ENCODE assay signal across 15 cellular contexts in genomic region chr3:175477651-175478224, GRCh38.
A peak's percentile ranks its signal among the peaks of the same experiment; 100 is the strongest.
DNase-seq lines count a peak whose midpoint lies in the region; ATAC-seq and TF ChIP-seq lines count a peak whose summit lies in the region.
"Had no signal": no experiment of that assay in that cellular context is flagged by ENCODE, and none has a peak within 500 bp of the region (broad histone marks: within the 10 kb centered on the region; RNA-seq: fewer than 3 reads in every experiment).

No MANE protein-coding gene starts in this region.

- H3K9me3 ChIP-seq in tibial artery (no peaks in the 10 kb centered on the region), osteoblast (ENCODE audit: low read depth, low read length) (no peaks in the 10 kb centered on the region)

- TF ChIP-seq CTCF in tibial artery (IDR thresholded peaks at IDR 0.05) (no peak), osteoblast (IDR thresholded peaks at IDR 0.05; ENCODE audit: extremely low read depth, low read depth, low read length) (no peak)

- no peak overlapping the region for H2AFZ ChIP-seq in osteoblast (ENCODE audit: low read length)

- H3K27ac ChIP-seq in tibial artery (no peak overlapping the region), osteoblast (ENCODE audit: low read depth, low read length) (no peak overlapping the region)

- intact Hi-C loops in tibial artery (cut with DNase I; ENCODE audit: low total_unique reads) = no loop called here

- no peaks in the 10 kb centered on the region for H3K27me3 Mint-ChIP-seq in natural killer cell treated with Interleukin-12 subunit alpha and Interleukin-12 subunit beta and Interleukin-15 and Interleukin-18, amount 100 ng/mL, for 72 hours
- H3K27me3 Mint-ChIP-seq: CD4-positive, alpha-beta T cell; stimulated activated naive CD8-positive, alpha-beta T cell treated with anti-CD3 and anti-CD28 coated beads, Interleukin-15, amount 100 ng/mL, for 72 hours had no signal

- no peak overlapping the region for H3K4me3 Mint-ChIP-seq in natural killer cell treated with Interleukin-12 subunit alpha and Interleukin-12 subunit beta and Interleukin-15 and Interleukin-18, amount 100 ng/mL, for 72 hours
- H3K4me3 Mint-ChIP-seq: CD4-positive, alpha-beta T cell; stimulated activated naive CD8-positive, alpha-beta T cell treated with anti-CD3 and anti-CD28 coated beads, Interleukin-15, amount 100 ng/mL, for 72 hours had no signal

- H3K27me3 ChIP-seq in tibial artery (no peaks in the 10 kb centered on the region), osteoblast (ENCODE audit: insufficient read depth, low read length) (no peaks in the 10 kb centered on the region)

- H3K4me1 ChIP-seq in tibial artery = no peaks in the 10 kb centered on the region
- H3K4me1 ChIP-seq in osteoblast (ENCODE audit: insufficient read depth, low read length) = no peaks in the 10 kb centered on the region

- no peaks in the 10 kb centered on the region for H3K36me3 ChIP-seq in tibial artery
- H3K36me3 ChIP-seq in osteoblast (ENCODE audit: insufficient read depth, low read length) = no peaks in the 10 kb centered on the region

- no peak overlapping the region for H3K27ac Mint-ChIP-seq in natural killer cell treated with Interleukin-12 subunit alpha and Interleukin-12 subunit beta and Interleukin-15 and Interleukin-18, amount 100 ng/mL, for 72 hours
- H3K27ac Mint-ChIP-seq: CD4-positive, alpha-beta T cell; stimulated activated naive CD8-positive, alpha-beta T cell treated with anti-CD3 and anti-CD28 coated beads, Interleukin-15, amount 100 ng/mL, for 72 hours had no signal

- no peak overlapping the region for H3K4me2 ChIP-seq in osteoblast (ENCODE audit: insufficient read depth, low read length)

- no peaks in the 10 kb centered on the region for H4K20me1 ChIP-seq in osteoblast (ENCODE audit: insufficient read depth, low read length)

- ATAC-seq in GM18520 (IDR thresholded peaks at IDR 0.05; ENCODE audit: unreplicated experiment) = peak; percentile 86
- ATAC-seq in GM21737 (IDR thresholded peaks at IDR 0.05; ENCODE audit: unreplicated experiment) = peak; percentile 92
- peak; percentile 94 for ATAC-seq in HG03196 (IDR thresholded peaks at IDR 0.05; ENCODE audit: unreplicated experiment)
- ATAC-seq in natural killer cell treated with Interleukin-12 subunit alpha and Interleukin-12 subunit beta and Interleukin-15 and Interleukin-18, amount 100 ng/mL, for 72 hours = no peak
- ATAC-seq: left cardiac atrium; stimulated activated naive CD8-positive, alpha-beta T cell treated with anti-CD3 and anti-CD28 coated beads, Interleukin-15, amount 100 ng/mL, for 72 hours had no signal

- no peaks in the 10 kb centered on the region for H3K36me3 Mint-ChIP-seq in natural killer cell treated with Interleukin-12 subunit alpha and Interleukin-12 subunit beta and Interleukin-15 and Interleukin-18, amount 100 ng/mL, for 72 hours

- H3K4me1 Mint-ChIP-seq in natural killer cell treated with Interleukin-12 subunit alpha and Interleukin-12 subunit beta and Interleukin-15 and Interleukin-18, amount 100 ng/mL, for 72 hours (ENCODE audit: low read depth in 2 of 2) = no peaks in the 10 kb centered on the region
- H3K4me1 Mint-ChIP-seq: stimulated activated naive CD8-positive, alpha-beta T cell treated with anti-CD3 and anti-CD28 coated beads, Interleukin-15, amount 100 ng/mL, for 72 hours had no signal

- H3K79me2 ChIP-seq in osteoblast (ENCODE audit: insufficient read depth, low read length) = no peaks in the 10 kb centered on the region

- DNase-seq in midbrain (lab: John Stamatoyannopoulos, UW) = peak; percentile 33
- DNase-seq in natural killer cell treated with Interleukin-12 subunit alpha and Interleukin-12 subunit beta and Interleukin-15 and Interleukin-18, amount 100 ng/mL, for 72 hours (ENCODE audit: low spot score) = no peak
- no peak for DNase-seq in retina
- no peak for DNase-seq in tibial artery
- no peak for DNase-seq in osteoblast (ENCODE audit: insufficient read length, low spot score, missing footprints)
- DNase-seq: activated CD4-positive, alpha-beta T cell treated with anti-CD3 and anti-CD28 coated beads for 4 hours; activated naive CD4-positive, alpha-beta T cell; CD4-positive, alpha-beta T cell; left cardiac atrium; NCI-H345; nucleus accumbens; stimulated activated naive CD8-positive, alpha-beta T cell treated with anti-CD3 and anti-CD28 coated beads, Interleukin-15, amount 100 ng/mL, for 72 hours had no signal

- H3K4me3 ChIP-seq in tibial artery (no peak overlapping the region), osteoblast (ENCODE audit: insufficient read depth, low read length) (no peak overlapping the region)

- peaks cover 9% of the 10 kb centered on the region for H3K9me3 Mint-ChIP-seq in natural killer cell treated with Interleukin-12 subunit alpha and Interleukin-12 subunit beta and Interleukin-15 and Interleukin-18, amount 100 ng/mL, for 72 hours
- H3K9me3 Mint-ChIP-seq: CD4-positive, alpha-beta T cell; stimulated activated naive CD8-positive, alpha-beta T cell treated with anti-CD3 and anti-CD28 coated beads, Interleukin-15, amount 100 ng/mL, for 72 hours had no signal

Comparison
In these comparisons a context has a peak if more than half of its experiments do, and no peak if none do; other contexts are left out.
1. ATAC-seq: peak in GM18520 (single experiment), GM21737 (single experiment) and HG03196 (single experiment); none in natural killer cell treated with Interleukin-12 subunit alpha and Interleukin-12 subunit beta and Interleukin-15 and Interleukin-18, amount 100 ng/mL, for 72 hours (0 of 2).